ENCODE assay signal across 7 cellular contexts in genomic region chr13:19861762-19862161, GRCh38. TPM values are rescaled to one million over a fixed set of nuclear protein-coding genes. Genes with fewer than 3 reads are reported as not detected.
DNase-seq lines count a peak whose midpoint lies in the region; ATAC-seq and TF ChIP-seq lines count a peak whose summit lies in the region.

No MANE protein-coding gene starts in this region.

- no peak for DNase-seq in activated naive CD8-positive, alpha-beta T cell treated with anti-CD3 and anti-CD28 coated beads for 36 hours
- no peak for DNase-seq in kidney epithelial cell (ENCODE audit: low read depth)
- DNase-seq in substantia nigra (lab: John Stamatoyannopoulos, UW), result no peak
- no peak for DNase-seq in omental fat pad (ENCODE audit: low spot score)

- peaks cover 29% of the 10 kb centered on the region for H3K4me1 Mint-ChIP-seq in activated naive CD8-positive, alpha-beta T cell treated with anti-CD3 and anti-CD28 coated beads for 36 hours

- TF ChIP-seq CTCF in kidney epithelial cell (IDR thresholded peaks at IDR 0.05; ENCODE audit: insufficient read depth, low read length, poor library complexity, severe bottlenecking) (no peak), omental fat pad (IDR thresholded peaks at IDR 0.05) (no peak)

- no peaks in the 10 kb centered on the region for H3K9me3 ChIP-seq in HUES64 (ENCODE audit: insufficient read depth, low read depth, low read length)

- H3K27me3 ChIP-seq in HUES64 (ENCODE audit: insufficient read depth, low read length), result no peaks in the 10 kb centered on the region
- H3K27me3 ChIP-seq in kidney epithelial cell (ENCODE audit: control insufficient read depth, insufficient read depth, low read length), result no peaks in the 10 kb centered on the region

- H3K27ac ChIP-seq in HUES64 (ENCODE audit: low read depth, low read length) (no peak overlapping the region; the same call in 1 of the 2 replicates), substantia nigra (ENCODE audit: low read depth, low read length, poor library complexity, severe bottlenecking) (peak overlapping the region; percentile 90)

- H3K27me3 Mint-ChIP-seq in activated naive CD8-positive, alpha-beta T cell treated with anti-CD3 and anti-CD28 coated beads for 36 hours, result no peaks in the 10 kb centered on the region

- H3K4me1 ChIP-seq in HUES64 (ENCODE audit: insufficient read depth, low read length), result peaks cover 20% of the 10 kb centered on the region

- H3K4me3 ChIP-seq in HUES64 (ENCODE audit: low read length) (peak overlapping the region; percentile 74), kidney epithelial cell (ENCODE audit: low read depth, low read length) (peak overlapping the region; percentile 70)

- ATAC-seq in HG02938 (IDR thresholded peaks at IDR 0.05; ENCODE audit: unreplicated experiment), result no peak
- no peak for ATAC-seq in HG03442 (IDR thresholded peaks at IDR 0.05; ENCODE audit: unreplicated experiment)
- ATAC-seq in omental fat pad (ENCODE audit: low FRiP score), result no peak

- no peaks in the 10 kb centered on the region for H3K9me3 Mint-ChIP-seq in activated naive CD8-positive, alpha-beta T cell treated with anti-CD3 and anti-CD28 coated beads for 36 hours

- peak overlapping the region; percentile 96 for H3K4me3 Mint-ChIP-seq in activated naive CD8-positive, alpha-beta T cell treated with anti-CD3 and anti-CD28 coated beads for 36 hours

- peak overlapping the region; percentile 88 for H3K9ac ChIP-seq in HUES64 (ENCODE audit: low read depth, low read length)

- H3K36me3 Mint-ChIP-seq in activated naive CD8-positive, alpha-beta T cell treated with anti-CD3 and anti-CD28 coated beads for 36 hours, result peaks cover 49% of the 10 kb centered on the region

- WGBS in HUES64, result 82% methylated on average over 3 of the region's 4 CpGs

- H3K27ac Mint-ChIP-seq in activated naive CD8-positive, alpha-beta T cell treated with anti-CD3 and anti-CD28 coated beads for 36 hours, result peak overlapping the region; percentile 98

- H3K36me3 ChIP-seq in HUES64 (ENCODE audit: insufficient read depth, low read length) (peaks cover 8% of the 10 kb centered on the region), kidney epithelial cell (ENCODE audit: control insufficient read depth, insufficient read depth, low read length) (no peaks in the 10 kb centered on the region)

RNA-seq across cellular contexts. Expression of gene ZMYM5, which starts 1.7 kb away (rescaled TPM):
- polyA plus RNA-seq in HUES64 (2013, experiment 1 of 2), result 7.7 TPM
- 8.4 TPM for polyA plus RNA-seq in HUES64 (2013, experiment 2 of 2)
- total RNA-seq in activated naive CD8-positive, alpha-beta T cell treated with anti-CD3 and anti-CD28 coated beads for 36 hours, result 10 to 100 TPM; 11.0 to 13.7 TPM
- total RNA-seq in kidney epithelial cell (11.4 and 12.0 TPM in 2 replicates), omental fat pad (10 to 100 TPM; 13.7 to 20.1 (median 16.0) TPM)
